In the genomic region with DNA sequence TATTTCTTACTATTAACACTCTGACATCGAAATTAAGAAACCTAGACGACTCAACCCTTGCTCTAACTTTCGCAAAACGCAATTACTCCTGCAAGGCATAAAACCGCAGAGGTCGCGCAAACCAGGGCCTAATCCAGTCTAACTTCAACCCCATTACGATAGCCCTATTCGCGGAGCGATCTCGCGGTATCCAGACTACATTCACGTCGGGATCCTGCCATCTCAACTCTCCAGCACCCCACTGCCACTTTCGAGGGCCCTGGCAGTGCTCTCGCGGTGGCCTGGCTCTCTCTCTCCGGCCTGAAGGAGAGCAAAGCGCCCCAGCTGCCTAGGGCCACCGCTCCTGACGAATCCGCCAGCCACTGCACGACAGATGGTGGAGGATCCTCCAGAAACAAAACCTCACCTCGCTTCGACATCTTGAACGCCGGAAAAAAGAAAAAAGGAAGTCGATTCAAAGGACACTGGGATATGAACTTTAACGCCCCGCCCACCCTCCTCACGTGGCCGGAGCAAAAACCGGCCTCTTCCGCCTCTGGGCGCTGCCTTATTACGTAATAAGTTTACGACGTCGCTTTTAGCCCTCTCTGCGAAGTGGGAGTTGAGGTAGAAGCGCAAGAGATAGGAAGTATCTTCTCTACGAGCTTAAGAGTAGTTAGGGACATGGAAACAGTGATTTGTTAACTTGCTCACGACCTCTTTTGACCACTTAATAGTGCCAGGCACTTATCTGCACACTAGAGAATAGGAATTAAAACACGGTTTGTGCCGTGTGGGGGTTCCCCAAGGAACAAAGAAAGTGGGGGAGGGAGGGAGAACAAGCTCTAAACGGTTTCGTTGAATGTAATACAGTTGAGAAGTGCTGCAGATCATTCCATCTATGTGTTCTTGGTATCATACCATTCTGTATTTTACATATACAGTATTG, we compare ENCODE assay signal across 8 cellular contexts. TPM values are rescaled to one million over a fixed set of nuclear protein-coding genes. Genes with fewer than 3 reads are reported as not detected.
DNase-seq lines count a peak whose midpoint lies in the region; ATAC-seq and TF ChIP-seq lines count a peak whose summit lies in the region.

A gene (minus strand): TSS at position 430 of the 928 bp plus-strand sequence. CDS start 11 bp downstream, at position 419.

- in situ Hi-C loops in transverse colon (cut with MboI; ENCODE audit: low pct_ligation_motif_present in 1 of 4, low pct_unique_long_range_greater_than_20kb in 1 of 4, low sequenced_read_pairs in 3 of 4), result loop anchor here in 1 of 4 donors (25.0 kb wide), 1 partner anchor 309 kb away; a partner anchor contains a TSS

- POLR2A ChIA-PET in T-cell (lab: Charles Lee), result interaction anchor here (0.5 to 2.6 kb wide), 11 partner anchors 15 to 129 kb away, joined by 3 to 26 read pairs (median 5); a partner anchor contains a TSS

- H3K4me3 Mint-ChIP-seq in T-cell, result peak within 1 kb of the TSS; percentile 91 to 96 (median 94)

- DNase-seq in GM12864 (ENCODE audit: low read depth), result peak; percentile 94
- peak; percentile 98 for DNase-seq in NCI-H146 (lab: John Stamatoyannopoulos, UW)
- DNase-seq in T-cell, result peak; percentile 74 to 93 (median 89)
- peak; percentile 99 for DNase-seq in adipocyte (ENCODE audit: low read depth)
- peak; percentile 98 for DNase-seq in cardiac muscle cell (ENCODE audit: low read depth in 1 of 2, low spot score in 1 of 2)
- peak; percentile 97 for DNase-seq in pons (ENCODE audit: low spot score)
- peak; percentile 96 for DNase-seq in transverse colon

- peak within 1 kb of the TSS; percentile 99 for H3K9ac ChIP-seq in adipocyte (ENCODE audit: low read length)

- H3K27ac ChIP-seq in cardiac muscle cell, result peak within 1 kb of the TSS; percentile 95
- H3K27ac ChIP-seq in transverse colon, result peak within 1 kb of the TSS; percentile 86 to 94 (median 92)

- no peak for TF ChIP-seq EP300 in transverse colon (IDR thresholded peaks at IDR 0.05; ENCODE audit: low read depth)

- no peaks in the 10 kb centered on the region for H3K27me3 Mint-ChIP-seq in T-cell

- peak; percentile 97 for TF ChIP-seq POLR2A in transverse colon (IDR thresholded peaks at IDR 0.05)

- CTCF ChIA-PET in T-cell (lab: Charles Lee), result interaction anchor here in 1 of 2 donors (0.6 to 3.0 kb wide), 13 partner anchors 14 to 374 kb away, joined by 3 to 35 read pairs (median 4); a partner anchor contains a TSS

- peak; percentile 92 for ATAC-seq in HG02763 (IDR thresholded peaks at IDR 0.05; ENCODE audit: unreplicated experiment)
- ATAC-seq in T-cell (replicated peaks in 1 of 4), result peak; percentile 85 to 92 (median 90)

- peak within 1 kb of the TSS; percentile 98 to 99 for H3K27ac Mint-ChIP-seq in T-cell

- WGBS in transverse colon (ENCODE audit: low coverage in 1 of 2), 2 donors, result 1 to 2% methylated on average over 12 to 48 of the region's 48 CpGs

- H3K4me1 ChIP-seq in adipocyte (ENCODE audit: control insufficient read depth, insufficient read depth, low read length), result peaks cover 26% of the 10 kb centered on the region
- peaks cover 14% of the 10 kb centered on the region for H3K4me1 ChIP-seq in cardiac muscle cell (ENCODE audit: low read depth)
- H3K4me1 ChIP-seq in transverse colon, result peaks cover 11 to 32% (median 25%) of the 10 kb centered on the region in 4 donors

- H3K9me3 Mint-ChIP-seq in T-cell, result no peaks in the 10 kb centered on the region

- peaks cover 41 to 47% (median 45%) of the 10 kb centered on the region in 3 donors for H3K4me1 Mint-ChIP-seq in T-cell

- intact Hi-C loops in transverse colon (cut with DNase I; ENCODE audit: low total_unique reads), result no loop called here

- TF ChIP-seq CTCF in GM12864 (IDR thresholded peaks at IDR 0.05; ENCODE audit: low read depth, low read length, missing control alignments), result no peak
- no peak for TF ChIP-seq CTCF in cardiac muscle cell (IDR thresholded peaks at IDR 0.05; ENCODE audit: low read depth, low read length)
- TF ChIP-seq CTCF in transverse colon (IDR thresholded peaks at IDR 0.05), result no peak

- H3K27me3 ChIP-seq in adipocyte (replicated peaks; ENCODE audit: control insufficient read depth, insufficient read depth, low read length), result no peaks in the 10 kb centered on the region
- no peaks in the 10 kb centered on the region for H3K27me3 ChIP-seq in cardiac muscle cell
- no peaks in the 10 kb centered on the region for H3K27me3 ChIP-seq in transverse colon

- H3K9me3 ChIP-seq in adipocyte (ENCODE audit: control insufficient read depth, low read length), result no peaks in the 10 kb centered on the region
- no peaks in the 10 kb centered on the region for H3K9me3 ChIP-seq in cardiac muscle cell (ENCODE audit: low read depth)
- H3K9me3 ChIP-seq in transverse colon, result no peaks in the 10 kb centered on the region

- H3K36me3 Mint-ChIP-seq in T-cell, result peaks cover 44% of the 10 kb centered on the region

- H3K36me3 ChIP-seq in adipocyte (ENCODE audit: control insufficient read depth, insufficient read depth, low read length, severe bottlenecking), result peaks cover 40% of the 10 kb centered on the region
- peaks cover 37% of the 10 kb centered on the region for H3K36me3 ChIP-seq in cardiac muscle cell
- H3K36me3 ChIP-seq in transverse colon, result peaks cover 0 to 36% (median 10%) of the 10 kb centered on the region in 4 donors

- H3K4me3 ChIP-seq in GM12864 (ENCODE audit: low read depth, low read length) (peak within 1 kb of the TSS; percentile 76), adipocyte (ENCODE audit: low read length) (peak within 1 kb of the TSS; percentile 98), cardiac muscle cell (peak within 1 kb of the TSS; percentile 88), transverse colon (peak within 1 kb of the TSS; percentile 39 to 57 (median 54))

RNA-seq across cellular contexts. Expression of the gene that starts here (rescaled TPM):
- total RNA-seq in T-cell (1,000 to 10,000 TPM; 1,638 to 2,124 (median 1,743) TPM), cardiac muscle cell (2,451 and 2,692 TPM in 2 replicates), transverse colon (1,000 to 10,000 TPM in 1 of 4 donors, 100 to 1,000 TPM in 3; 386 to 1,109 (median 710) TPM)
- 567 and 626 TPM in 2 replicates for polyA plus RNA-seq in cardiac muscle cell

Comparison
In these comparisons a context has a peak if more than half of its experiments do, and no peak if none do; other contexts are left out.
1. Peak in every context shown above with its lines: DNase-seq, ATAC-seq, H3K4me3 ChIP-seq and H3K27ac ChIP-seq.